ENCODE assay signal across 8 cellular contexts in genomic region chr5:147578228-147579024, GRCh38.
A peak's percentile ranks its signal among the peaks of the same experiment; 100 is the strongest.
DNase-seq lines count a peak whose midpoint lies in the region; ATAC-seq, FAIRE-seq and TF ChIP-seq lines count a peak whose summit lies in the region.

No MANE protein-coding gene starts in this region.

- peaks cover 4% of the 10 kb centered on the region for H3K36me3 ChIP-seq in iPS-18a (ENCODE audit: control insufficient read depth, low read depth, low read length)
- no peaks in the 10 kb centered on the region for H3K36me3 ChIP-seq in thyroid gland
- no peaks in the 10 kb centered on the region for H3K36me3 ChIP-seq in CD8-positive, alpha-beta T cell (ENCODE audit: insufficient read depth, low read length)

- POLR2A ChIA-PET in GM10248 (lab: Yijun Ruan, JAX): no interaction called here
- POLR2A ChIA-PET in CD8-positive, alpha-beta T cell (lab: Charles Lee): no interaction called here

- no peaks in the 10 kb centered on the region for H3K36me3 Mint-ChIP-seq in CD8-positive, alpha-beta T cell

- peak overlapping the region; percentile 54 for H3K27ac ChIP-seq in iPS-18a (ENCODE audit: low read length)
- no peak overlapping the region for H3K27ac ChIP-seq in thyroid gland
- no peak overlapping the region for H3K27ac ChIP-seq in CD8-positive, alpha-beta T cell (ENCODE audit: low read depth, low read length)

- H3K27me3 ChIP-seq in iPS-18a (ENCODE audit: control insufficient read depth, insufficient read depth, low read length) (no peaks in the 10 kb centered on the region), thyroid gland (no peaks in the 10 kb centered on the region)
- no peaks in the 10 kb centered on the region for H3K27me3 ChIP-seq in CD8-positive, alpha-beta T cell (ENCODE audit: insufficient read depth, low read length)

- no peak for DNase-seq in GM10248 (ENCODE audit: extremely low spot score)
- DNase-seq in NCI-H1092 treated with DMSO at 0.1 percent for 48 hours (lab: John Stamatoyannopoulos, UW): peak; percentile 32
- DNase-seq in thyroid gland: no peak
- no peak for DNase-seq in CD8-positive, alpha-beta T cell
- DNase-seq in GM19238 (ENCODE audit: insufficient read length, low spot score): no peak

- FAIRE-seq in TTC549 (lab: Jason Lieb, UNC): peak; percentile 28

- H3K4me3 Mint-ChIP-seq in CD8-positive, alpha-beta T cell: no peak overlapping the region

- H3K27me3 Mint-ChIP-seq in CD8-positive, alpha-beta T cell (ENCODE audit: low read depth): peaks cover 12% of the 10 kb centered on the region

- no peaks in the 10 kb centered on the region for H3K4me1 Mint-ChIP-seq in CD8-positive, alpha-beta T cell (ENCODE audit: low read depth)

- H3K4me3 ChIP-seq in iPS-18a (ENCODE audit: low read length) (peak overlapping the region; percentile 44), thyroid gland (replicated peaks in 1 of 3) (no peak overlapping the region)
- no peak overlapping the region for H3K4me3 ChIP-seq in CD8-positive, alpha-beta T cell (ENCODE audit: low read depth, low read length)

- peaks cover 36% of the 10 kb centered on the region for H3K4me1 ChIP-seq in iPS-18a (ENCODE audit: control insufficient read depth, low read depth, low read length)
- H3K4me1 ChIP-seq in thyroid gland: no peaks in the 10 kb centered on the region
- no peaks in the 10 kb centered on the region for H3K4me1 ChIP-seq in CD8-positive, alpha-beta T cell (ENCODE audit: insufficient read depth, low read length)

- peaks cover 16% of the 10 kb centered on the region for H3K9me3 Mint-ChIP-seq in CD8-positive, alpha-beta T cell

- 41 to 45% methylated on average over 8 of the region's 8 CpGs for WGBS in thyroid gland, 2 donors

- CTCF ChIA-PET in GM10248 (lab: Yijun Ruan, JAX): interaction anchor here (0.9 to 1.9 kb wide), 10 partner anchors 13 to 174 kb away, joined by 3 to 9 read pairs (median 4); no protein-coding TSS in a partner anchor
- CTCF ChIA-PET in CD8-positive, alpha-beta T cell (lab: Charles Lee): no interaction called here

- H3K27ac Mint-ChIP-seq in CD8-positive, alpha-beta T cell: no peak overlapping the region

- H3K9me3 ChIP-seq in iPS-18a (ENCODE audit: control insufficient read depth, low read depth, low read length): no peaks in the 10 kb centered on the region
- no peaks in the 10 kb centered on the region for H3K9me3 ChIP-seq in thyroid gland
- no peaks in the 10 kb centered on the region for H3K9me3 ChIP-seq in CD8-positive, alpha-beta T cell (ENCODE audit: low read length)

- no peak for TF ChIP-seq POLR2A in thyroid gland (IDR thresholded peaks at IDR 0.05)

- TF ChIP-seq CTCF in GM10248 (IDR thresholded peaks at IDR 0.05; ENCODE audit: control extremely low read depth, extremely low read depth, low read depth, missing control alignments): peak; percentile 25
- peak in 5 of 6 experiments; percentile 29 to 76 (median 67) for TF ChIP-seq CTCF in thyroid gland (IDR thresholded peaks at IDR 0.05)
- TF ChIP-seq CTCF in CD8-positive, alpha-beta T cell (IDR thresholded peaks at IDR 0.05): no peak

- H3K9ac ChIP-seq in iPS-18a (ENCODE audit: low read length): peak overlapping the region; percentile 28

- ATAC-seq in CD8-positive, alpha-beta T cell: no peak
- ATAC-seq in GM21619 (IDR thresholded peaks at IDR 0.05; ENCODE audit: unreplicated experiment): no peak

- intact Hi-C loops in thyroid gland (cut with DNase I): loop anchor here (10.0 kb wide), 1 partner anchor 354 kb away; no protein-coding TSS in a partner anchor
- intact Hi-C loops in CD8-positive, alpha-beta T cell (cut with DNase I, micrococcal nuclease): no loop called here
